ENCODE assay signal across 12 cellular contexts in the genomic region with DNA sequence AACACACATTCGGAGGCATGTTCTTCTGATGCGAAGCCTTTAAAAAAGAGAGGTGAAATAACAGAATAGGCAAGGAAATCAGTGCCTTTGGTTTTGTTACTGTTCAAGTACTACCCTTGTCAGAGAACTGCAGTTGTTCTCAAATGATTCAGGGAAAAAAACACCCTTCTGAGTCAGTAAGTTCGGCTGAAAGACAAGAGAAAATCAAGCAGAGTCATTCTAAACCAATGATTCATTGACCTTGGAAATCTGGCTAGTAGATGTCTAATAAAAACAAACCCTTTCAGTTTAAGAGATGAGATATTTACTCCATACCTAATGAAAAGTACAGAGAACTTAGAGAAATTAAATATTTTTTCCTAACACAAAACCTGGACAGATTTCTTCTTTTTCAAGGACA.
DNase-seq lines count a peak whose midpoint lies in the region; ATAC-seq and TF ChIP-seq lines count a peak whose summit lies in the region.
"Had no signal": no experiment of that assay in that cellular context is flagged by ENCODE, and none has a peak within 500 bp of the region (broad histone marks: within the 10 kb centered on the region; RNA-seq: fewer than 3 reads in every experiment).

No MANE protein-coding gene starts in this region.

- intact Hi-C loops in CD8-positive, alpha-beta T cell (cut with DNase I, micrococcal nuclease) = no loop called here

- peaks cover 48% of the 10 kb centered on the region for H3K27me3 Mint-ChIP-seq in activated T-cell treated with anti-CD3 and anti-CD28 coated beads, Interleukin-2, amount 50 U/mL, for 72 hours (ENCODE audit: low read depth)
- H3K27me3 Mint-ChIP-seq in activated T-cell treated with anti-CD3 and anti-CD28 coated beads, Interleukin-2, amount 50 U/mL, for 4 hours (ENCODE audit: low read depth) = peaks cover 20% of the 10 kb centered on the region
- no peaks in the 10 kb centered on the region for H3K27me3 Mint-ChIP-seq in chondrocyte (ENCODE audit: low read depth)
- peaks cover 19% of the 10 kb centered on the region for H3K27me3 Mint-ChIP-seq in CD8-positive, alpha-beta T cell (ENCODE audit: low read depth)

- H3K36me3 Mint-ChIP-seq in activated T-cell treated with anti-CD3 and anti-CD28 coated beads, Interleukin-2, amount 50 U/mL, for 72 hours (ENCODE audit: insufficient read depth in 2 of 2) = peaks cover 0 to 4% of the 10 kb centered on the region in 2 donors
- H3K36me3 Mint-ChIP-seq in activated T-cell treated with anti-CD3 and anti-CD28 coated beads, Interleukin-2, amount 50 U/mL, for 4 hours (ENCODE audit: insufficient read depth) = no peaks in the 10 kb centered on the region
- no peaks in the 10 kb centered on the region for H3K36me3 Mint-ChIP-seq in chondrocyte (ENCODE audit: low read depth)
- no peaks in the 10 kb centered on the region for H3K36me3 Mint-ChIP-seq in CD8-positive, alpha-beta T cell

- H3K36me3 ChIP-seq in CD8-positive, alpha-beta T cell (ENCODE audit: insufficient read depth, low read length) = no peaks in the 10 kb centered on the region

- peak overlapping the region; percentile 26 for H3K27ac Mint-ChIP-seq in activated T-cell treated with anti-CD3 and anti-CD28 coated beads, Interleukin-2, amount 50 U/mL, for 72 hours
- H3K27ac Mint-ChIP-seq in chondrocyte (ENCODE audit: unreplicated experiment) = peak overlapping the region; percentile 99
- no peak overlapping the region for H3K27ac Mint-ChIP-seq in CD8-positive, alpha-beta T cell

- no peak for DNase-seq in activated T-cell treated with anti-CD3 and anti-CD28 coated beads, Interleukin-2, amount 50 U/mL, for 72 hours
- DNase-seq in activated T-cell treated with anti-CD3 and anti-CD28 coated beads, Interleukin-2, amount 50 U/mL, for 4 hours = no peak
- DNase-seq in chondrocyte (ENCODE audit: low spot score) (no peak), kidney tubule cell (ENCODE audit: low spot score) (peak; percentile 90), NCI-H774 (lab: John Stamatoyannopoulos, UW) (no peak), NCI-H1417 treated with DMSO at 0.1 percent for 48 hours (lab: John Stamatoyannopoulos, UW) (no peak), NCI-H1417 (lab: John Stamatoyannopoulos, UW) (no peak)
- no peak for DNase-seq in CD8-positive, alpha-beta T cell
- DNase-seq: AML-193, caudate nucleus, GOT3, NCI-H446 treated with DMSO at 0.1 percent for 48 hours had no signal

- TF ChIP-seq CTCF in chondrocyte (IDR thresholded peaks at IDR 0.05) = no peak
- no peak for TF ChIP-seq CTCF in CD8-positive, alpha-beta T cell (IDR thresholded peaks at IDR 0.05)

- peaks cover 7% of the 10 kb centered on the region for H3K4me1 Mint-ChIP-seq in activated T-cell treated with anti-CD3 and anti-CD28 coated beads, Interleukin-2, amount 50 U/mL, for 72 hours (ENCODE audit: low read depth)
- H3K4me1 Mint-ChIP-seq in activated T-cell treated with anti-CD3 and anti-CD28 coated beads, Interleukin-2, amount 50 U/mL, for 4 hours (ENCODE audit: low read depth) = peaks cover 1% of the 10 kb centered on the region
- H3K4me1 Mint-ChIP-seq in chondrocyte (ENCODE audit: low read depth) = peaks cover 58% of the 10 kb centered on the region
- H3K4me1 Mint-ChIP-seq in CD8-positive, alpha-beta T cell (ENCODE audit: low read depth) = no peaks in the 10 kb centered on the region

- H3K4me1 ChIP-seq in CD8-positive, alpha-beta T cell (ENCODE audit: insufficient read depth, low read length) = no peaks in the 10 kb centered on the region

- no peak overlapping the region for H3K4me3 ChIP-seq in CD8-positive, alpha-beta T cell (ENCODE audit: low read depth, low read length)

- no peak overlapping the region for H3K27ac ChIP-seq in CD8-positive, alpha-beta T cell (ENCODE audit: low read depth, low read length)

- CTCF ChIA-PET in CD8-positive, alpha-beta T cell (lab: Charles Lee) = interaction anchor here (0.7 kb wide), 1 partner anchor 1462 kb away, joined by 4 read pairs; no protein-coding TSS in a partner anchor

- no peaks in the 10 kb centered on the region for H3K9me3 ChIP-seq in CD8-positive, alpha-beta T cell (ENCODE audit: low read length)

- peak; percentile 62 to 81 for ATAC-seq in activated T-cell treated with anti-CD3 and anti-CD28 coated beads, Interleukin-2, amount 50 U/mL, for 72 hours (replicated peaks in 1 of 2)
- ATAC-seq in activated T-cell treated with anti-CD3 and anti-CD28 coated beads, Interleukin-2, amount 50 U/mL, for 4 hours = no peak
- no peak for ATAC-seq in CD8-positive, alpha-beta T cell

- H3K4me3 Mint-ChIP-seq in activated T-cell treated with anti-CD3 and anti-CD28 coated beads, Interleukin-2, amount 50 U/mL, for 72 hours = no peak overlapping the region
- H3K4me3 Mint-ChIP-seq in activated T-cell treated with anti-CD3 and anti-CD28 coated beads, Interleukin-2, amount 50 U/mL, for 4 hours = no peak overlapping the region
- H3K4me3 Mint-ChIP-seq in chondrocyte (ENCODE audit: unreplicated experiment) = peak overlapping the region; percentile 43
- no peak overlapping the region for H3K4me3 Mint-ChIP-seq in CD8-positive, alpha-beta T cell

- H3K9me3 Mint-ChIP-seq in activated T-cell treated with anti-CD3 and anti-CD28 coated beads, Interleukin-2, amount 50 U/mL, for 72 hours = peaks cover 0 to 3% of the 10 kb centered on the region in 2 donors
- H3K9me3 Mint-ChIP-seq in activated T-cell treated with anti-CD3 and anti-CD28 coated beads, Interleukin-2, amount 50 U/mL, for 4 hours = no peaks in the 10 kb centered on the region
- peaks cover 4% of the 10 kb centered on the region for H3K9me3 Mint-ChIP-seq in chondrocyte (ENCODE audit: low read depth)
- H3K9me3 Mint-ChIP-seq in CD8-positive, alpha-beta T cell = no peaks in the 10 kb centered on the region

- no peaks in the 10 kb centered on the region for H3K27me3 ChIP-seq in CD8-positive, alpha-beta T cell (ENCODE audit: insufficient read depth, low read length)

- POLR2A ChIA-PET in CD8-positive, alpha-beta T cell (lab: Charles Lee) = interaction anchor here (0.9 kb wide), 1 partner anchor 153 kb away, joined by 4 read pairs; no protein-coding TSS in a partner anchor

Comparison
In these comparisons a context has a peak if more than half of its experiments do, and no peak if none do; other contexts are left out.
1. ATAC-seq: peak in activated T-cell treated with anti-CD3 and anti-CD28 coated beads, Interleukin-2, amount 50 U/mL, for 72 hours (2 of 2); none in activated T-cell treated with anti-CD3 and anti-CD28 coated beads, Interleukin-2, amount 50 U/mL, for 4 hours (0 of 2) and CD8-positive, alpha-beta T cell (single experiment).